In the genomic region with DNA sequence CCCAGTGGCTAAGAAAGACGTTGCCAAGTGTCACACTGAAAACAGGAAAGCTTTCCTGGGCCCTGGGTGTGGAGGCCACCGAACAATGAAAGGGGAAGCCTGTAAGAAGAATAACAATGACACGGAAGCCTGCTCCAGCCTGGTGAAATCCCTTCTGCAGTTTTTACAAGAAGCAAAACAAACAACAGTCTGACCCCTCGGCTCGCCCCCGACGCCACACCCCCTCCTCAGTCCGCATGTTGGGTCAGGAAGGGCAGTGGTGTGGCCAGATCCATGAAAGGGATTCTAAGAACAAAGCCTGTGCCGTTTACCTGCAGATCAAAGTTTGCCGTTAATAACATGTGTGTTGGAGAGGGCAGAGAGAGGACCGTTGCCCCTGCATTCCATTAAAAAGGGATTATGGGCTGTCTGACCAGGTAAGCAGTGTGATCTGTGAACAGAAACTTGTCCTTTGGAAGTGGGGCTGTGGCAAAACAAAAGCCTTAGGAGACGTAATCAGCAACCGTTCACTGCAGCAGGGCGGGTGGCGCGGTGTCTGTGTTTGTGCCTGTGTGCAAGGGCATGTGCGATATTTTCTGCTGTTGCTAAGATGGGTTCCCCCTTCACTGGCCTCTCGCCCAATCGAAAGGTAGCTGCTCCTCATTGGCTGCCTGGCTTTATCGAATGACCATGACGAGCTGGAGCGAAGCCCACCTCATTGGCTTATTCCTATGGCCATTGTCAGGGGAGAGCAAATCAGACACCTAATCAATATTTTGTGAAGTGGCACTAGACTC, we compare ENCODE assay signal across 12 cellular contexts.
DNase-seq lines count a peak whose midpoint lies in the region; ATAC-seq and TF ChIP-seq lines count a peak whose summit lies in the region.
"Had no signal": no experiment of that assay in that cellular context is flagged by ENCODE, and none has a peak within 500 bp of the region (broad histone marks: within the 10 kb centered on the region; RNA-seq: fewer than 3 reads in every experiment).

No MANE protein-coding gene starts in this region.

- H3K9ac ChIP-seq in HUES6 (ENCODE audit: low read length): no peak overlapping the region
- peak overlapping the region in 2 of 3 donors; percentile 25 to 36 for H3K9ac ChIP-seq in skeletal muscle tissue (ENCODE audit: low read depth in 1 of 3, low read length in 3 of 3)

- no peaks in the 10 kb centered on the region for H3K9me3 ChIP-seq in HUES6 (ENCODE audit: control insufficient read depth, insufficient read depth, low read depth, low read length)
- H3K9me3 ChIP-seq in skeletal muscle tissue (ENCODE audit: control insufficient read depth in 3 of 3, low read length in 3 of 3): no peaks in the 10 kb centered on the region
- H3K9me3 ChIP-seq in upper lobe of right lung: no peaks in the 10 kb centered on the region
- H3K9me3 ChIP-seq: spleen had no signal

- peak overlapping the region; percentile 2; the same call in 1 of the 2 replicates for H3K4me3 ChIP-seq in HUES6 (ENCODE audit: low read depth, low read length)
- peak overlapping the region in 2 of 3 donors; percentile 8 to 47 for H3K4me3 ChIP-seq in skeletal muscle tissue (ENCODE audit: low read length in 3 of 3)
- no peak overlapping the region for H3K4me3 ChIP-seq in upper lobe of right lung
- H3K4me3 ChIP-seq: spleen had no signal

- no peak overlapping the region for H3K27ac ChIP-seq in HUES6 (ENCODE audit: low read depth, low read length)
- H3K27ac ChIP-seq in skeletal muscle tissue (ENCODE audit: low read depth, low read length): peak overlapping the region; percentile 52
- H3K27ac ChIP-seq in upper lobe of right lung: no peak overlapping the region
- H3K27ac ChIP-seq: epithelial cell of prostate had no signal

- no peak for TF ChIP-seq CTCF in brain (conservative IDR thresholded peaks at IDR 0.05)
- no peak for TF ChIP-seq CTCF in upper lobe of right lung (IDR thresholded peaks at IDR 0.05)

- H3K9me3 Mint-ChIP-seq in brain: no peaks in the 10 kb centered on the region
- H3K9me3 Mint-ChIP-seq: activated naive CD8-positive, alpha-beta T cell treated with anti-CD3 and anti-CD28 coated beads, Interleukin-2, amount 10 ng/mL, durations not matched to agents 7 days and 5 days had no signal

- H3K4me1 ChIP-seq in HUES6 (ENCODE audit: control insufficient read depth, insufficient read depth, low read length) (peaks cover 16% of the 10 kb centered on the region), skeletal muscle tissue (ENCODE audit: control insufficient read depth in 3 of 3, insufficient read depth in 3 of 3, low read length in 3 of 3) (peaks cover 11 to 44% (median 27%) of the 10 kb centered on the region in 3 donors), upper lobe of right lung (peaks cover 13% of the 10 kb centered on the region)

- peaks cover 1% of the 10 kb centered on the region for H3K4me1 Mint-ChIP-seq in brain
- H3K4me1 Mint-ChIP-seq: activated naive CD8-positive, alpha-beta T cell treated with anti-CD3 and anti-CD28 coated beads, Interleukin-2, amount 10 ng/mL, durations not matched to agents 7 days and 5 days had no signal

- H3K36me3 Mint-ChIP-seq in brain: no peaks in the 10 kb centered on the region
- H3K36me3 Mint-ChIP-seq: activated naive CD8-positive, alpha-beta T cell treated with anti-CD3 and anti-CD28 coated beads, Interleukin-2, amount 10 ng/mL, durations not matched to agents 7 days and 5 days had no signal

- H3K4me3 Mint-ChIP-seq in brain: peak overlapping the region in 3 of 5 experiments; percentile 21 to 66 (median 65)
- H3K4me3 Mint-ChIP-seq: activated naive CD8-positive, alpha-beta T cell treated with anti-CD3 and anti-CD28 coated beads, Interleukin-2, amount 10 ng/mL, durations not matched to agents 7 days and 5 days had no signal

- ATAC-seq in GM18909 (IDR thresholded peaks at IDR 0.05; ENCODE audit: poor library complexity, unreplicated experiment) (no peak), upper lobe of right lung (no peak)

- H3K27me3 Mint-ChIP-seq in brain: peaks cover 5% of the 10 kb centered on the region
- H3K27me3 Mint-ChIP-seq: activated naive CD8-positive, alpha-beta T cell treated with anti-CD3 and anti-CD28 coated beads, Interleukin-2, amount 10 ng/mL, durations not matched to agents 7 days and 5 days had no signal

- H3K36me3 ChIP-seq in HUES6 (ENCODE audit: control insufficient read depth, insufficient read depth, low read length) (no peaks in the 10 kb centered on the region), skeletal muscle tissue (ENCODE audit: control insufficient read depth in 3 of 3, insufficient read depth in 3 of 3, low read length in 3 of 3) (no peaks in the 10 kb centered on the region), upper lobe of right lung (no peaks in the 10 kb centered on the region)
- H3K36me3 ChIP-seq: spleen had no signal

- peak overlapping the region in 1 of 5 experiments; percentile 66 for H3K27ac Mint-ChIP-seq in brain
- H3K27ac Mint-ChIP-seq: activated naive CD8-positive, alpha-beta T cell treated with anti-CD3 and anti-CD28 coated beads, Interleukin-2, amount 10 ng/mL, durations not matched to agents 7 days and 5 days had no signal

- DNase-seq in iPS-NIHi7 (ENCODE audit: extremely low spot score): peak; percentile 43
- DNase-seq in upper lobe of right lung: no peak
- no peak for DNase-seq in T-helper 1 cell
- DNase-seq in HCEC 1CT: no peak
- DNase-seq: activated naive CD8-positive, alpha-beta T cell treated with anti-CD3 and anti-CD28 coated beads, Interleukin-2, amount 10 ng/mL, durations not matched to agents 7 days and 5 days; NCI-H82; spleen had no signal

- H3K27me3 ChIP-seq in HUES6 (ENCODE audit: control insufficient read depth, insufficient read depth, low read length) (no peaks in the 10 kb centered on the region), skeletal muscle tissue (ENCODE audit: control insufficient read depth in 3 of 3, insufficient read depth in 3 of 3, low read length in 3 of 3) (no peaks in the 10 kb centered on the region), upper lobe of right lung (no peaks in the 10 kb centered on the region)

- intact Hi-C loops in upper lobe of right lung (cut with DNase I): no loop called here
